1 cellular context compared by ENCODE assay signal in the genomic region with DNA sequence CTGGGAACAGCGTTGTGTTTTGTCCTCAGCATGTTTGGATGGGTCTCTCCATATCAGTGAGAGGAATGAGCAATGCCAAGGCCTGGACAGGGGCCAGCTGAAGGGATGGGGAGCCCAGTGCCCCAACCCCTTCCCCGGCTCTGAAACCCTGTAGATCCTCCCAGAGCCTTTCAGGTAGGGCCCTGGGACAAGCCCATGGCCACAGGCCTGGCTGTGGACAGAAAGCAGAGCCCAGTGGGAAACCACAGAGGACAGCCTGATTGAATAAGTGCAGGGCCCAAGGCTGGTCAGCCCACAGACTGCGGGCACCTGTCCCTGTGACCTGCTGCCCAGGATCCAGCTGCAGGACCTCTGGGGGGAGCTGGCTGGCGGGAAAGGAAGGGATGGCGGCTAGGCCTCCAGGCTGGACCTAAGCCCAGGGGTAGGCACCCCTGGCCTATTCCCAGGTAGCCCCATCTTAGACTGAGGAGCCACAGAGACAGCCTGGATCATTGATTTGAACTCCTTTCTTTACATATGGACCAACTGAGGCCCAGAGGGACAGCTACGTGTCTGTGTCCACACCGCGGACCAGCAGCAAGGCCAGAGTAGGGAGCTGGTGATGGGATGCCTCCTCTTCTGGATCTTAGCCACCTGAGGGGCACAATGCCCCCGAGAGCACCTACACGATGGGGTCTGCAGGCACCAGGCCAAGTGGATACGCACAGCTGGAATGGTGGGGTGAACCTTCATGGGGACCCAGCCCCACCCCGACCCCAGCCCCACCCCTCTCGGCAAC.
TF ChIP-seq lines count a peak whose summit lies in the region.

No MANE protein-coding gene starts in this region.

TF ChIP-seq in K562, 482 proteins besides CTCF, POLR2A, EP300 and RAD21:
- TF ChIP-seq KDM5B (IDR thresholded peaks at IDR 0.05; ENCODE audit: insufficient replicate concordance, low read depth, low read length) (peak; percentile 2), WHSC1 (IDR thresholded peaks at IDR 0.05; ENCODE audit: low read length) (no peak), CREBBP (IDR thresholded peaks at IDR 0.05; ENCODE audit: low read depth, low read length) (no peak), ZNF232 (CRISPR knock-in tag; IDR thresholded peaks at IDR 0.05) (no peak), HMG20A (CRISPR knock-in tag; conservative IDR thresholded peaks at IDR 0.05) (no peak), C11orf30 (IDR thresholded peaks at IDR 0.05; ENCODE audit: low read depth) (no peak)
- TF ChIP-seq, protein P1, sequence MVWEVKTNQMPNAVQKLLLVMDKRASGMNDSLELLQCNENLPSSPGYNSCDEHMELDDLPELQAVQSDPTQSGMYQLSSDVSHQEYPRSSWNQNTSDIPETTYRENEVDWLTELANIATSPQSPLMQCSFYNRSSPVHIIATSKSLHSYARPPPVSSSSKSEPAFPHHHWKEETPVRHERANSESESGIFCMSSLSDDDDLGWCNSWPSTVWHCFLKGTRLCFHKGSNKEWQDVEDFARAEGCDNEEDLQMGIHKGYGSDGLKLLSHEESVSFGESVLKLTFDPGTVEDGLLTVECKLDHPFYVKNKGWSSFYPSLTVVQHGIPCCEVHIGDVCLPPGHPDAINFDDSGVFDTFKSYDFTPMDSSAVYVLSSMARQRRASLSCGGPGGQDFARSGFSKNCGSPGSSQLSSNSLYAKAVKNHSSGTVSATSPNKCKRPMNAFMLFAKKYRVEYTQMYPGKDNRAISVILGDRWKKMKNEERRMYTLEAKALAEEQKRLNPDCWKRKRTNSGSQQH (CRISPR knock-in tag; IDR thresholded peaks at IDR 0.05), result no peak
- TF ChIP-seq, protein P2, sequence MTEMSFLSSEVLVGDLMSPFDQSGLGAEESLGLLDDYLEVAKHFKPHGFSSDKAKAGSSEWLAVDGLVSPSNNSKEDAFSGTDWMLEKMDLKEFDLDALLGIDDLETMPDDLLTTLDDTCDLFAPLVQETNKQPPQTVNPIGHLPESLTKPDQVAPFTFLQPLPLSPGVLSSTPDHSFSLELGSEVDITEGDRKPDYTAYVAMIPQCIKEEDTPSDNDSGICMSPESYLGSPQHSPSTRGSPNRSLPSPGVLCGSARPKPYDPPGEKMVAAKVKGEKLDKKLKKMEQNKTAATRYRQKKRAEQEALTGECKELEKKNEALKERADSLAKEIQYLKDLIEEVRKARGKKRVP (CRISPR knock-in tag; IDR thresholded peaks at IDR 0.05), result no peak
- TF ChIP-seq, protein P3, sequence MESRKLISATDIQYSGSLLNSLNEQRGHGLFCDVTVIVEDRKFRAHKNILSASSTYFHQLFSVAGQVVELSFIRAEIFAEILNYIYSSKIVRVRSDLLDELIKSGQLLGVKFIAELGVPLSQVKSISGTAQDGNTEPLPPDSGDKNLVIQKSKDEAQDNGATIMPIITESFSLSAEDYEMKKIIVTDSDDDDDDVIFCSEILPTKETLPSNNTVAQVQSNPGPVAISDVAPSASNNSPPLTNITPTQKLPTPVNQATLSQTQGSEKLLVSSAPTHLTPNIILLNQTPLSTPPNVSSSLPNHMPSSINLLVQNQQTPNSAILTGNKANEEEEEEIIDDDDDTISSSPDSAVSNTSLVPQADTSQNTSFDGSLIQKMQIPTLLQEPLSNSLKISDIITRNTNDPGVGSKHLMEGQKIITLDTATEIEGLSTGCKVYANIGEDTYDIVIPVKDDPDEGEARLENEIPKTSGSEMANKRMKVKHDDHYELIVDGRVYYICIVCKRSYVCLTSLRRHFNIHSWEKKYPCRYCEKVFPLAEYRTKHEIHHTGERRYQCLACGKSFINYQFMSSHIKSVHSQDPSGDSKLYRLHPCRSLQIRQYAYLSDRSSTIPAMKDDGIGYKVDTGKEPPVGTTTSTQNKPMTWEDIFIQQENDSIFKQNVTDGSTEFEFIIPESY (CRISPR knock-in tag; IDR thresholded peaks at IDR 0.05), result peak; percentile 84
